ENCODE assay signal across 1 cellular context in genomic region chr7:22858640-22859561, GRCh38.
TF ChIP-seq lines count a peak whose summit lies in the region.

No MANE protein-coding gene starts in this region.

TF ChIP-seq in GM12878, 131 proteins besides CTCF, POLR2A, EP300 and RAD21 (continued from another document):
- TF ChIP-seq E2F8 (IDR thresholded peaks at IDR 0.05; ENCODE audit: low read depth, partially characterized antibody) (no peak), HDGF (IDR thresholded peaks at IDR 0.05) (no peak), CREB1 (IDR thresholded peaks at IDR 0.05; ENCODE audit: low read depth) (peak; percentile 17; the same call in 1 of the 2 replicates), NFXL1 (IDR thresholded peaks at IDR 0.05; ENCODE audit: borderline replicate concordance) (no peak), ZNF622 (IDR thresholded peaks at IDR 0.05) (no peak), NFIC (IDR thresholded peaks at IDR 0.05; ENCODE audit: low read depth, low read length) (peak; percentile 72; the same call in 1 of the 2 replicates), ASH2L (IDR thresholded peaks at IDR 0.05; ENCODE audit: borderline replicate concordance, low read depth) (no peak), ZSCAN29 (IDR thresholded peaks at IDR 0.05) (no peak), WRNIP1 (IDR thresholded peaks at IDR 0.05; ENCODE audit: borderline replicate concordance, low read depth, low read length) (no peak), CEBPB (IDR thresholded peaks at IDR 0.05; ENCODE audit: borderline replicate concordance in 1 of 2, low read depth in 2 of 2, low read length in 2 of 2) (0 out of 4 replicates have a peak, but pooled peaks of 1 of the 2 experiments have one; percentile 29), ZBED1 (IDR thresholded peaks at IDR 0.05; ENCODE audit: borderline replicate concordance) (peak; percentile 47), SMAD5 (IDR thresholded peaks at IDR 0.05; ENCODE audit: low read depth) (peak; percentile 42; the same call in 1 of the 2 replicates), IKZF1 (conservative IDR thresholded peaks at IDR 0.05) (peak; percentile 65), CREM (IDR thresholded peaks at IDR 0.05; ENCODE audit: low read depth) (no peak), ELK1 (IDR thresholded peaks at IDR 0.05; ENCODE audit: low read depth, low read length) (no peak), RUNX3 (IDR thresholded peaks at IDR 0.05; ENCODE audit: low read length) (peak; percentile 78), NBN (IDR thresholded peaks at IDR 0.05) (no peak), PKNOX1 (IDR thresholded peaks at IDR 0.05) (no peak), MTA2 (IDR thresholded peaks at IDR 0.05; ENCODE audit: low read depth) (0 out of 2 replicates have a peak, but pooled peaks have one; percentile 21), JUNB (IDR thresholded peaks at IDR 0.05) (peak; percentile 12; the same call in 1 of the 2 replicates), HCFC1 (IDR thresholded peaks at IDR 0.05; ENCODE audit: low read length) (no peak), CBX3 (IDR thresholded peaks at IDR 0.05; ENCODE audit: borderline replicate concordance, low read depth) (no peak), HDAC2 (IDR thresholded peaks at IDR 0.05) (no peak), MAX (IDR thresholded peaks at IDR 0.05; ENCODE audit: low read depth, low read length) (no peak), MEF2A (IDR thresholded peaks at IDR 0.05; ENCODE audit: insufficient read depth, low read depth, low read length) (no peak), RELB (IDR thresholded peaks at IDR 0.05; ENCODE audit: low read depth) (peak; percentile 39; the same call in 1 of the 2 replicates), REST (IDR thresholded peaks at IDR 0.05; ENCODE audit: low read depth, low read length) (no peak), EED (IDR thresholded peaks at IDR 0.05; ENCODE audit: low read depth) (peak; percentile 74), ZNF687 (IDR thresholded peaks at IDR 0.05) (0 out of 2 replicates have a peak, but pooled peaks have one; percentile 35), ETV6 (conservative IDR thresholded peaks at IDR 0.05 in 1 of 2, IDR thresholded peaks at IDR 0.05 in 1 of 2; ENCODE audit: borderline replicate concordance in 1 of 2, low read depth in 1 of 2) (peak in 1 of 2 experiments; percentile 41; a peak in 2 of 4 replicates), PML (IDR thresholded peaks at IDR 0.05; ENCODE audit: low read length) (0 out of 2 replicates have a peak, but pooled peaks have one; percentile 44), ZNF592 (IDR thresholded peaks at IDR 0.05) (no peak), ZZZ3 (IDR thresholded peaks at IDR 0.05; ENCODE audit: control insufficient read depth, insufficient read length, low read depth) (no peak)
